ENCODE assay signal across 12 cellular contexts in genomic region chr19:19630426-19630825, GRCh38.
"Had no signal": no experiment of that assay in that cellular context is flagged by ENCODE, and none has a peak within 500 bp of the region (broad histone marks: within the 10 kb centered on the region; RNA-seq: fewer than 3 reads in every experiment).

No MANE protein-coding gene starts in this region.

- H3K9me3 Mint-ChIP-seq: activated CD4-positive, alpha-beta T cell treated with anti-CD3 and anti-CD28 coated beads, Interleukin-2, amount 10 ng/mL, durations not matched to agents 24 days and 14 days; activated naive CD4-positive, alpha-beta T cell treated with anti-CD3 and anti-CD28 coated beads, Interleukin-2, amount 50 U/mL, for 24 hours; WTC11 had no signal

- H3K4me3 Mint-ChIP-seq: activated CD4-positive, alpha-beta T cell treated with anti-CD3 and anti-CD28 coated beads, Interleukin-2, amount 10 ng/mL, durations not matched to agents 24 days and 14 days; activated naive CD4-positive, alpha-beta T cell treated with anti-CD3 and anti-CD28 coated beads, Interleukin-2, amount 50 U/mL, for 24 hours; WTC11 had no signal

- DNase-seq: activated CD4-positive, alpha-beta T cell treated with anti-CD3 and anti-CD28 coated beads, Interleukin-2, amount 10 ng/mL, durations not matched to agents 24 days and 14 days; activated T-cell treated with anti-CD3 and anti-CD28 coated beads for 4 hours; aorta; foreskin melanocyte; heart right ventricle; mammary epithelial cell; mucosa of descending colon; stimulated activated CD4-positive, alpha-beta T cell treated with anti-CD3 and anti-CD28 coated beads, Interleukin-4, amount 100 ng/mL, for 24 hours; thyroid gland had no signal

- H3K27me3 Mint-ChIP-seq: activated CD4-positive, alpha-beta T cell treated with anti-CD3 and anti-CD28 coated beads, Interleukin-2, amount 10 ng/mL, durations not matched to agents 24 days and 14 days; activated naive CD4-positive, alpha-beta T cell treated with anti-CD3 and anti-CD28 coated beads, Interleukin-2, amount 50 U/mL, for 24 hours had no signal

- ATAC-seq: heart right ventricle, left lobe of liver, mucosa of descending colon, WTC11 had no signal

- H3K27ac Mint-ChIP-seq: activated CD4-positive, alpha-beta T cell treated with anti-CD3 and anti-CD28 coated beads, Interleukin-2, amount 10 ng/mL, durations not matched to agents 24 days and 14 days; activated naive CD4-positive, alpha-beta T cell treated with anti-CD3 and anti-CD28 coated beads, Interleukin-2, amount 50 U/mL, for 24 hours; WTC11 had no signal
